In the genomic region with DNA sequence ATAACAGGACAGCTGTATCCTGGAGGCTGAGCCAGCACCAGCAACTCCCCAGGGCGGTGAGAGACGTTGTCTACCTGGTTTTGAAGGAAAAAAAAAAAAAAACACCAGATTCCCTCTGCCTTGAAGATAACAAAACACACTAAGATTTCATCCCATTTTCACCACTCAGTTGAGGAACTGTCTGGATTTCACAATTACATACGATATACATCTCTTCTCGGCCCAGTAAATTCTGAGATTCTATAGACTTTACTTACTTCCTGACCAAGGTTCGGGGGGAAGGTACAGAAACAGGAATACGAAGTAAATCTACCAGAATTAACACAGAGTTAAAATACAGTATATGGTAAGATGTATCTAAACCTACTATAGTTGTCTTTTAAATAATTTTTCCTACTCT, we compare ENCODE assay signal across 21 cellular contexts. TPM values are rescaled to one million over a fixed set of nuclear protein-coding genes. Genes with fewer than 3 reads are reported as not detected.
A peak's percentile ranks its signal among the peaks of the same experiment; 100 is the strongest.
DNase-seq lines count a peak whose midpoint lies in the region; ATAC-seq, FAIRE-seq and TF ChIP-seq lines count a peak whose summit lies in the region.
"Had no signal": no experiment of that assay in that cellular context is flagged by ENCODE, and none has a peak within 500 bp of the region (broad histone marks: within the 10 kb centered on the region; RNA-seq: fewer than 3 reads in every experiment).

No MANE protein-coding gene starts in this region.

- 59% methylated on average over 6 of the region's 6 CpGs for WGBS in GM12878 (ENCODE audit: insufficient coverage, insufficient replicate concordance, low lambda C conversion rate, missing lambda C conversion rate)

- peaks cover 71% of the 10 kb centered on the region for H4K20me1 ChIP-seq in Karpas-422 (ENCODE audit: insufficient read depth, low read depth, low read length)
- H4K20me1 ChIP-seq in GM12878 (ENCODE audit: control insufficient read depth, insufficient read depth), result no peaks in the 10 kb centered on the region
- peaks cover 94% of the 10 kb centered on the region for H4K20me1 ChIP-seq in neural progenitor cell (ENCODE audit: low read depth)

- H3K4me1 ChIP-seq in Karpas-422 (ENCODE audit: low read length), result peaks cover 66% of the 10 kb centered on the region
- peaks cover 30% of the 10 kb centered on the region for H3K4me1 ChIP-seq in GM12878 (ENCODE audit: control insufficient read depth, insufficient read depth, low read length)
- H3K4me1 ChIP-seq in neural progenitor cell, result peaks cover 65% of the 10 kb centered on the region
- H3K4me1 ChIP-seq: Caco-2 had no signal

- H3K27ac ChIP-seq in Karpas-422 (ENCODE audit: low read length) (peak overlapping the region; percentile 35), GM12878 (ENCODE audit: control insufficient read depth, insufficient read depth) (peak overlapping the region; percentile 39; the same call in 1 of the 2 replicates), neural progenitor cell (no peak overlapping the region)
- H3K27ac ChIP-seq: tibial artery had no signal

- in situ Hi-C loops in GM12878 (cut with MboI), result no loop called here

- no peak for FAIRE-seq in GM12878 (lab: Jason Lieb, UNC)
- FAIRE-seq: H1 had no signal

- peaks cover 3% of the 10 kb centered on the region for H3K27me3 Mint-ChIP-seq in neural progenitor cell (ENCODE audit: insufficient read depth, low read depth)

- H3K9ac ChIP-seq in Karpas-422 (ENCODE audit: low read length), result no peak overlapping the region
- peak overlapping the region; percentile 7; the same call in 1 of the 2 replicates for H3K9ac ChIP-seq in GM12878 (ENCODE audit: control insufficient read depth, insufficient read depth, low read length)
- no peak overlapping the region for H3K9ac ChIP-seq in neural progenitor cell

- DNase-seq in GF-D8 (lab: John Stamatoyannopoulos, UW) (peak; percentile 40), Karpas-422 (no peak), GM12878 (ENCODE audit: low read depth, low spot score) (no peak), neural progenitor cell (ENCODE audit: low spot score) (no peak), SHP77 (lab: John Stamatoyannopoulos, UW) (no peak), H7 (no peak), H4 (ENCODE audit: low spot score) (no peak)
- DNase-seq in stimulated activated CD4-positive, alpha-beta T cell treated with anti-CD3 and anti-CD28 coated beads, Interleukin-15, amount 100 ng/mL, for 24 hours, result no peak
- DNase-seq: activated CD4-positive, alpha-beta T cell treated with anti-CD3 and anti-CD28 coated beads, Interleukin-2, amount 50 U/mL, for 4 hours; activated T-cell treated with anti-CD3 and anti-CD28 coated beads for 4 hours; anterior cingulate cortex; Caco-2; NCI-H1417 treated with DMSO at 0.1 percent for 48 hours; NCI-H774; sigmoid colon; stimulated activated CD4-positive, alpha-beta T cell treated with anti-CD3 and anti-CD28 coated beads, Interleukin-1b, Interleukin-23, amount 100 ng/mL, for 48 hours; stimulated activated naive CD8-positive, alpha-beta T cell treated with anti-CD3 and anti-CD28 coated beads, Interleukin-15, Interleukin-2, amounts not matched to agents 100 U/mL and 50 U/mL, for 24 hours; tibial artery had no signal

- no peak overlapping the region for H2AFZ ChIP-seq in Karpas-422 (ENCODE audit: low read length)
- H2AFZ ChIP-seq in GM12878 (ENCODE audit: control insufficient read depth, low read depth, low read length), result no peak overlapping the region
- H2AFZ ChIP-seq in neural progenitor cell (replicated peaks), result no peak overlapping the region

- no peak for TF ChIP-seq RAD21 in GM12878 (IDR thresholded peaks at IDR 0.05; ENCODE audit: insufficient read depth, low read depth, low read length)

- BruUV-seq in GM12878 (replicated peaks; lab: Mats Ljungman, UMichigan), result no TSS peak

- no peak for TF ChIP-seq EP300 in GM12878 (IDR thresholded peaks at IDR 0.05; ENCODE audit: borderline replicate concordance in 1 of 2, control insufficient read depth in 1 of 2, low read depth in 2 of 2, low read length in 2 of 2)

- no peak overlapping the region for H3K4me3 Mint-ChIP-seq in neural progenitor cell
- H3K4me3 Mint-ChIP-seq: central memory CD8-positive, alpha-beta T cell had no signal

- intact Hi-C loops in GM12878 (cut with micrococcal nuclease; ENCODE audit: unreplicated experiment), result loop anchor here (10.0 kb wide), 1 partner anchor 1282 kb away; a partner anchor contains a TSS

- peaks cover 7% of the 10 kb centered on the region for H3F3A ChIP-seq in neural progenitor cell (ENCODE audit: low read depth)

- H3K36me3 Mint-ChIP-seq in neural progenitor cell, result peaks cover 25% of the 10 kb centered on the region

- H3K9me3 Mint-ChIP-seq in neural progenitor cell, result no peaks in the 10 kb centered on the region
- H3K9me3 Mint-ChIP-seq: central memory CD8-positive, alpha-beta T cell had no signal

- SMC1A ChIA-PET in GM12878 (lab: Charles Lee; ENCODE audit: uncharacterized antibody, unreplicated experiment), result interaction anchor here (0.7 to 2.0 kb wide), 4 partner anchors 10 to 652 kb away, joined by 3 to 6 read pairs (median 4); no protein-coding TSS in a partner anchor

- peaks cover 95% of the 10 kb centered on the region for H3K79me2 ChIP-seq in Karpas-422 (ENCODE audit: low read length)
- H3K79me2 ChIP-seq in GM12878 (ENCODE audit: control insufficient read depth, insufficient read depth, low read length), result peaks cover 93% of the 10 kb centered on the region
- peaks cover 94% of the 10 kb centered on the region for H3K79me2 ChIP-seq in neural progenitor cell (ENCODE audit: low read depth)

- ATAC-seq in GM12878, result no peak
- ATAC-seq: stimulated activated naive CD8-positive, alpha-beta T cell treated with anti-CD3 and anti-CD28 coated beads, Interleukin-15, Interleukin-2, amounts not matched to agents 100 U/mL and 50 U/mL, for 24 hours had no signal

- H3K4me2 ChIP-seq in Karpas-422 (ENCODE audit: low read depth, low read length, poor library complexity, severe bottlenecking) (peak overlapping the region; percentile 93), GM12878 (ENCODE audit: control insufficient read depth, insufficient read depth) (peak overlapping the region; percentile 69), neural progenitor cell (peak overlapping the region; percentile 96)

- RAD21 ChIA-PET in GM12878 (lab: Charles Lee; ENCODE audit: unreplicated experiment), result no interaction called here

- no peak overlapping the region for H3K27ac Mint-ChIP-seq in neural progenitor cell

- TF ChIP-seq CTCF in GM12878 (IDR thresholded peaks at IDR 0.05 in 2 of 3, conservative IDR thresholded peaks at IDR 0.05 in 1 of 3; ENCODE audit: control insufficient read depth in 2 of 3, extremely low read depth in 1 of 3, insufficient read depth in 1 of 3, low read depth in 3 of 3, low read length in 3 of 3) (no peak), neural progenitor cell (IDR thresholded peaks at IDR 0.05) (no peak)

- H3K9me2 ChIP-seq in Karpas-422 (replicated peaks; ENCODE audit: insufficient read depth, low read length), result no peaks in the 10 kb centered on the region

- CTCF ChIA-PET in GM12878 (lab: Yijun Ruan, JAX), result interaction anchor here (1.2 kb wide), 1 partner anchor 61 kb away, joined by 4 read pairs; no protein-coding TSS in a partner anchor

- no peak for TF ChIP-seq POLR2A in GM12878 (IDR thresholded peaks at IDR 0.05; ENCODE audit: low read depth, low read length)

- POLR2A ChIA-PET in GM12878 (lab: Charles Lee), result interaction anchor here (1.4 kb wide), 1 partner anchor 13 kb away, joined by 3 read pairs; no protein-coding TSS in a partner anchor

- H3K4me3 ChIP-seq in Karpas-422 (ENCODE audit: low read length) (peak overlapping the region; percentile 9; the same call in 1 of the 2 replicates), GM12878 (0 out of 2 replicates have a peak overlapping the region, but pooled peaks have one; percentile 43), neural progenitor cell (no peak overlapping the region), H7 (ENCODE audit: insufficient read depth, low read depth, low read length) (no peak overlapping the region)
- H3K4me3 ChIP-seq: esophagus muscularis mucosa, sigmoid colon, tibial artery had no signal

- H3K36me3 ChIP-seq in Karpas-422 (ENCODE audit: insufficient read depth, low read length) (peaks cover 12% of the 10 kb centered on the region; the same call in 1 of the 2 replicates), GM12878 (ENCODE audit: control insufficient read depth in 2 of 2, insufficient read depth in 2 of 2, low read length in 1 of 2) (peaks cover 5 to 6% of the 10 kb centered on the region in 2 experiments; a peak in 2 of 4 replicates), neural progenitor cell (no peaks in the 10 kb centered on the region), H7 (replicated peaks; ENCODE audit: control insufficient read depth, insufficient read depth, low read length) (no peaks in the 10 kb centered on the region)
- H3K36me3 ChIP-seq: esophagus muscularis mucosa, sigmoid colon, tibial artery had no signal

- no peaks in the 10 kb centered on the region for H3K9me3 ChIP-seq in Karpas-422 (ENCODE audit: low read length)
- H3K9me3 ChIP-seq in GM12878 (replicated peaks; ENCODE audit: control insufficient read depth, insufficient read depth, low read length), result no peaks in the 10 kb centered on the region
- no peaks in the 10 kb centered on the region for H3K9me3 ChIP-seq in neural progenitor cell (ENCODE audit: low read depth)
- H3K9me3 ChIP-seq: Caco-2, esophagus muscularis mucosa, sigmoid colon, tibial artery had no signal

- H3K4me1 Mint-ChIP-seq in neural progenitor cell, result peaks cover 69% of the 10 kb centered on the region

- H3K27me3 ChIP-seq in Karpas-422 (ENCODE audit: low read length) (no peaks in the 10 kb centered on the region), GM12878 (replicated peaks in 1 of 2; ENCODE audit: control insufficient read depth in 2 of 2, insufficient read depth in 2 of 2, low read length in 1 of 2) (no peaks in the 10 kb centered on the region), neural progenitor cell (no peaks in the 10 kb centered on the region), H7 (ENCODE audit: control insufficient read depth, insufficient read depth, low read length) (peaks cover 15% of the 10 kb centered on the region; the same call in 1 of the 2 replicates)
- H3K27me3 ChIP-seq: esophagus muscularis mucosa, sigmoid colon had no signal

RNA-seq across cellular contexts. Expression of a gene that starts 8.4 kb away (rescaled TPM):
- 41.0 and 53.3 TPM in 2 replicates for total RNA-seq in Karpas-422 (2014; rRNA removed; shearing (Covaris generic); ENCODE audit: low replicate concordance)
- 64.3 and 64.4 TPM in 2 replicates for total RNA-seq in GM12878 (2013; cell fraction: nucleolus; rRNA removed)
- total RNA-seq in GM12878 (2014; rRNA removed), result 9.5 and 12.1 TPM in 2 replicates
- 6.8 and 6.9 TPM in 2 replicates for total RNA-seq in GM12878 (2014; rRNA removed; fragmentation: Illumina TruSeq; extraction: Trizol)
- 23.8 and 32.0 TPM in 2 replicates for total RNA-seq in GM12878 (2021)
- polyA plus RNA-seq in GM12878 (2011; ENCODE audit: low read depth), result 7.3 TPM
- 8.7 and 9.0 TPM in 2 replicates for polyA plus RNA-seq in GM12878 (2011; rRNA removed)
- polyA plus RNA-seq in GM12878 (2011; cell fraction: cytosol; rRNA removed), result 5.5 and 6.0 TPM in 2 replicates
- 21.3 and 23.9 TPM in 2 replicates for polyA plus RNA-seq in GM12878 (2011; cell fraction: nucleus; rRNA removed)
- polyA plus RNA-seq in GM12878 (2012), result 11.5 and 14.1 TPM in 2 replicates
- polyA plus RNA-seq in GM12878 (2014; fragmentation: Illumina TruSeq; extraction: Trizol), result 3.9 and 4.7 TPM in 2 replicates
- polyA plus RNA-seq in GM12878 (2014; fragmentation: Nextera tagmentation; extraction: Ambion mirVana), result 1 to 10 TPM; 2.0 to 4.2 TPM
- polyA plus RNA-seq in GM12878 (2014; rRNA removed), result 9.8 and 10.4 TPM in 2 replicates
- 1 to 10 TPM; 8.2 to 8.3 TPM for polyA plus RNA-seq in GM12878 (2016; fragmentation: Nextera tagmentation; extraction: Ambion mirVana)
- 6.5 and 11.3 TPM in 2 replicates for polyA minus RNA-seq in GM12878 (2011; rRNA and poly(A)+ RNA removed)
- polyA minus RNA-seq in GM12878 (2011; cell fraction: cytosol; rRNA and poly(A)+ RNA removed), result 6.0 and 11.0 TPM in 2 replicates
- polyA minus RNA-seq in GM12878 (2011; cell fraction: nucleus; rRNA and poly(A)+ RNA removed), result 22.1 and 30.9 TPM in 2 replicates
- total RNA-seq in neural progenitor cell (ENCODE audit: low replicate concordance), result 45.5 and 83.3 TPM in 2 replicates
- 41.8 and 53.9 TPM in 2 replicates for total RNA-seq in H7 (2014; rRNA removed; shearing (Covaris generic))
- total RNA-seq in H4 (2014; rRNA removed; shearing (Covaris generic)), result 7.0 and 7.4 TPM in 2 replicates

Comparison
In these comparisons a context has a peak if more than half of its experiments do, and no peak if none do; other contexts are left out.
1. H3K4me3 ChIP-seq: peak in Karpas-422 (single experiment) and GM12878 (single experiment); none in neural progenitor cell (single experiment) and H7 (single experiment).
2. Peak in every context shown above with its lines, with median percentiles within 50 percentile points of each other: H3K4me2 ChIP-seq.